In genomic region chr17:83124191-83124801, GRCh38 we compare ENCODE assay signal across 8 cellular contexts. TPM values are rescaled to one million over a fixed set of nuclear protein-coding genes. Genes with fewer than 3 reads are reported as not detected.
DNase-seq lines count a peak whose midpoint lies in the region; ATAC-seq and TF ChIP-seq lines count a peak whose summit lies in the region.
"Not testable (repeated sequence)": the region's sequence is repeated elsewhere in the genome, so short reads cannot be mapped to it uniquely, and the experiment has no call there.

No MANE protein-coding gene starts in this region.

- not testable (repeated sequence) for TF ChIP-seq EP300 in sigmoid colon (IDR thresholded peaks at IDR 0.05)

- H3K4me2 ChIP-seq in Loucy (ENCODE audit: low read depth, low read length, poor library complexity, severe bottlenecking) = peak overlapping the region; percentile 37

- POLR2A ChIA-PET in CD4-positive, alpha-beta T cell (lab: Charles Lee) = not testable (repeated sequence)

- H3F3A ChIP-seq in Loucy (ENCODE audit: low read depth) = not testable (repeated sequence)

- H3K27ac ChIP-seq in CD4-positive, alpha-beta T cell (ENCODE audit: low read depth, low read length); sigmoid colon; upper lobe of right lung: not testable (repeated sequence)

- H3K4me3 Mint-ChIP-seq in CD4-positive, alpha-beta T cell; chondrocyte (ENCODE audit: unreplicated experiment); natural killer cell: not testable (repeated sequence)

- peaks cover 26% of the 10 kb centered on the region for H3K4me1 Mint-ChIP-seq in CD4-positive, alpha-beta T cell (ENCODE audit: low read depth)
- peaks cover 12% of the 10 kb centered on the region for H3K4me1 Mint-ChIP-seq in chondrocyte (ENCODE audit: low read depth)
- peaks cover 45 to 62% of the 10 kb centered on the region in 2 donors for H3K4me1 Mint-ChIP-seq in natural killer cell

- DNase-seq in CD4-positive, alpha-beta T cell = peak in 1 of 10 experiments; percentile 31
- peak; percentile 21 for DNase-seq in activated T-cell treated with anti-CD3 and anti-CD28 coated beads, Interleukin-2, amount 50 U/mL, for 1 hour
- DNase-seq in chondrocyte (ENCODE audit: low spot score) (peak; percentile 4), cardiac septum (ENCODE audit: low spot score) (peak; percentile 41), sigmoid colon (peak; percentile 60), upper lobe of right lung (peak; percentile 58)
- not testable (repeated sequence) for DNase-seq in natural killer cell

- H3K4me3 ChIP-seq in Loucy (ENCODE audit: low read length, poor library complexity, severe bottlenecking); sigmoid colon; upper lobe of right lung: not testable (repeated sequence)

- CTCF ChIA-PET in CD4-positive, alpha-beta T cell (lab: Charles Lee) = not testable (repeated sequence)

- not testable (repeated sequence) for H3K9me3 Mint-ChIP-seq in CD4-positive, alpha-beta T cell; chondrocyte (ENCODE audit: low read depth); natural killer cell

- H3K36me3 ChIP-seq in Loucy (ENCODE audit: insufficient read depth, low read length); sigmoid colon; upper lobe of right lung: not testable (repeated sequence)

- not testable (repeated sequence) for TF ChIP-seq POLR2A in sigmoid colon (IDR thresholded peaks at IDR 0.05)

- ATAC-seq in CD4-positive, alpha-beta T cell (ENCODE audit: poor library complexity); upper lobe of right lung: not testable (repeated sequence)
- ATAC-seq in natural killer cell = peak in 2 of 3 donors; percentile 14 to 33

- peaks cover 57% of the 10 kb centered on the region for H3K27me3 Mint-ChIP-seq in CD4-positive, alpha-beta T cell
- H3K27me3 Mint-ChIP-seq in chondrocyte (ENCODE audit: low read depth) = peaks cover 43% of the 10 kb centered on the region
- peaks cover 33 to 40% of the 10 kb centered on the region in 2 donors for H3K27me3 Mint-ChIP-seq in natural killer cell (ENCODE audit: low read depth in 2 of 2)

- peaks cover 21% of the 10 kb centered on the region for H3K27me3 ChIP-seq in CD4-positive, alpha-beta T cell (ENCODE audit: control insufficient read depth, insufficient read depth, low read length)
- H3K27me3 ChIP-seq in Loucy (ENCODE audit: insufficient read depth, low read length, poor library complexity, severe bottlenecking); sigmoid colon; upper lobe of right lung: not testable (repeated sequence)

- peaks cover 36% of the 10 kb centered on the region for H3K4me1 ChIP-seq in Loucy (ENCODE audit: insufficient read depth, low read length, poor library complexity, severe bottlenecking)
- not testable (repeated sequence) for H3K4me1 ChIP-seq in sigmoid colon, upper lobe of right lung

- H3K79me2 ChIP-seq in Loucy (ENCODE audit: insufficient read depth, low read length) = not testable (repeated sequence)

- H3K27ac Mint-ChIP-seq in CD4-positive, alpha-beta T cell = peak overlapping the region; percentile 88
- not testable (repeated sequence) for H3K27ac Mint-ChIP-seq in chondrocyte (ENCODE audit: unreplicated experiment)
- peak overlapping the region in 1 of 2 donors; percentile 31 for H3K27ac Mint-ChIP-seq in natural killer cell

- H3K36me3 Mint-ChIP-seq in CD4-positive, alpha-beta T cell (ENCODE audit: low read depth); chondrocyte (ENCODE audit: low read depth); natural killer cell: not testable (repeated sequence)

- intact Hi-C loops in CD4-positive, alpha-beta T cell (cut with DNase I, micrococcal nuclease); cardiac septum (cut with DNase I); natural killer cell (cut with micrococcal nuclease); sigmoid colon (cut with DNase I); upper lobe of right lung (cut with DNase I): not testable (repeated sequence)

- H2AFZ ChIP-seq in Loucy (ENCODE audit: low read length) = not testable (repeated sequence)

- H3K9ac ChIP-seq in Loucy (ENCODE audit: low read depth, low read length, poor library complexity, severe bottlenecking) = not testable (repeated sequence)

- 74 to 85% methylated on average over 16 of the region's 16 CpGs for WGBS in sigmoid colon, 2 donors

- not testable (repeated sequence) for H3K9me2 ChIP-seq in Loucy (replicated peaks; ENCODE audit: low read depth, low read length)

- not testable (repeated sequence) for TF ChIP-seq CTCF in CD4-positive, alpha-beta T cell (IDR thresholded peaks at IDR 0.05); Loucy (conservative IDR thresholded peaks at IDR 0.05; ENCODE audit: low read length); chondrocyte (IDR thresholded peaks at IDR 0.05); natural killer cell (IDR thresholded peaks at IDR 0.05); sigmoid colon (IDR thresholded peaks at IDR 0.05); upper lobe of right lung (IDR thresholded peaks at IDR 0.05)

- not testable (repeated sequence) for H3K9me3 ChIP-seq in CD4-positive, alpha-beta T cell (ENCODE audit: control insufficient read depth, low read length); Loucy (ENCODE audit: insufficient read depth, low read depth, low read length); sigmoid colon; upper lobe of right lung

- H4K20me1 ChIP-seq in Loucy (ENCODE audit: insufficient read depth, low read length, poor library complexity, severe bottlenecking) = not testable (repeated sequence)

RNA-seq across cellular contexts. Expression of gene METRNL, which starts 44.9 kb away (rescaled TPM):
- 10 to 100 TPM; 24.5 to 26.9 TPM for total RNA-seq in CD4-positive, alpha-beta T cell
- 63.8 to 79.4 TPM (median 64.7 TPM) in 3 replicates for total RNA-seq in chondrocyte
- total RNA-seq in cardiac septum = 104 TPM
- 100 to 1,000 TPM; 227 to 390 (median 325) TPM for total RNA-seq in natural killer cell
- total RNA-seq in sigmoid colon = 10 to 100 TPM; 26.8 to 53.6 (median 29.8) TPM
- 100 to 1,000 TPM in 1 of 3 donors, 10 to 100 TPM in 2; 93.1 to 116 (median 99.6) TPM for polyA plus RNA-seq in sigmoid colon
- total RNA-seq in upper lobe of right lung = 79.9 TPM
